ENCODE assay signal across 18 cellular contexts in the genomic region with DNA sequence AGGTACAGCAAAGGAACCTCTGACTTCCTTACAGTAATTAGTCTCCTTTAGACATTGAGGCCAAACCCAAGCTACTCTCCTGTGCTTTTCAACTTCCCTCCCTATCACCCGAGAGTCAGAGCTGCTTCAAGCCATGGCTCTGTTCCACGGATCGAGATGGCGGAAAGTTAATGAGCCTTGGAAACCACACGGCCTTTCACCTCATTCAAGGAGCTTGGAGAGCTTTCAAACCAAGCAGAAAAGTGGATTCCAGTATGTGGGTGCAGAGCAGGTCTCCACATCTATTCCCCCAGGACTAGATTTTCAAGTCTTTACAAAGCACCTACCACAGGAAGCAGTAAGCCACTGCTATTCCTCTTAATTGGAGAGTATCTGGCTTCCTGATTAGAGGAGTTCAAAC.
DNase-seq lines count a peak whose midpoint lies in the region; ATAC-seq lines count a peak whose summit lies in the region.
"Had no signal": no experiment of that assay in that cellular context is flagged by ENCODE, and none has a peak within 500 bp of the region (broad histone marks: within the 10 kb centered on the region; RNA-seq: fewer than 3 reads in every experiment).

No MANE protein-coding gene starts in this region.

- H3K9me3 Mint-ChIP-seq in stimulated activated memory B cell treated with anti-CD40 and anti-IgM and Interleukin-4, amounts not matched to agents 10 μg/mL and 1 μg/mL and 100 μg/mL, for 72 hours, result no peaks in the 10 kb centered on the region
- peaks cover 0 to 5% (median 0%) of the 10 kb centered on the region in 11 donors for H3K9me3 Mint-ChIP-seq in naive thymus-derived CD4-positive, alpha-beta T cell
- H3K9me3 Mint-ChIP-seq: mesothelial cell of epicardium, neural progenitor cell had no signal

- H3K9me3 ChIP-seq in naive thymus-derived CD4-positive, alpha-beta T cell (ENCODE audit: control insufficient read depth in 2 of 3, low read length in 3 of 3), result no peaks in the 10 kb centered on the region

- DNase-seq in DMS53 (lab: John Stamatoyannopoulos, UW) (peak; percentile 44), DMS53 treated with DMSO at 0.1 percent for 48 hours (lab: John Stamatoyannopoulos, UW; ENCODE audit: unreplicated experiment) (no peak), NCI-H510A treated with DMSO at 0.1 percent for 48 hours (lab: John Stamatoyannopoulos, UW) (peak; percentile 47), epithelial cell of prostate (ENCODE audit: low read depth, low spot score) (no peak), renal cortical epithelial cell (ENCODE audit: low read depth) (peak; percentile 96), dermis blood vessel endothelial cell (no peak)
- no peak for DNase-seq in naive thymus-derived CD4-positive, alpha-beta T cell
- DNase-seq: 8988T; activated CD8-positive, alpha-beta memory T cell treated with anti-CD3 and anti-CD28 coated beads, Interleukin-2, amount 50 U/mL, for 4 hours; activated gamma-delta T cell; anterior cingulate cortex; C1 segment of cervical spinal cord; cortex of kidney; erythroblast; NCI-H774 had no signal

- peak overlapping the region; percentile 68 for H3K27ac ChIP-seq in epithelial cell of prostate
- no peak overlapping the region for H3K27ac ChIP-seq in naive thymus-derived CD4-positive, alpha-beta T cell (ENCODE audit: low read depth, low read length)
- H3K27ac ChIP-seq: neural progenitor cell had no signal

- no peak overlapping the region for H3K4me3 ChIP-seq in naive thymus-derived CD4-positive, alpha-beta T cell (ENCODE audit: low read length)
- H3K4me3 ChIP-seq: neural progenitor cell had no signal

- H3K36me3 Mint-ChIP-seq in stimulated activated memory B cell treated with anti-CD40 and anti-IgM and Interleukin-4, amounts not matched to agents 10 μg/mL and 1 μg/mL and 100 μg/mL, for 72 hours, result no peaks in the 10 kb centered on the region
- H3K36me3 Mint-ChIP-seq in naive thymus-derived CD4-positive, alpha-beta T cell, result no peaks in the 10 kb centered on the region

- CTCF ChIA-PET in naive thymus-derived CD4-positive, alpha-beta T cell (lab: Charles Lee), result no interaction called here

- no peak overlapping the region for H3K27ac Mint-ChIP-seq in stimulated activated memory B cell treated with anti-CD40 and anti-IgM and Interleukin-4, amounts not matched to agents 10 μg/mL and 1 μg/mL and 100 μg/mL, for 72 hours
- H3K27ac Mint-ChIP-seq in naive thymus-derived CD4-positive, alpha-beta T cell, result no peak overlapping the region
- H3K27ac Mint-ChIP-seq: mesothelial cell of epicardium, neural progenitor cell had no signal

- POLR2A ChIA-PET in naive thymus-derived CD4-positive, alpha-beta T cell (lab: Charles Lee), result no interaction called here

- no peak overlapping the region for H3K4me3 Mint-ChIP-seq in stimulated activated memory B cell treated with anti-CD40 and anti-IgM and Interleukin-4, amounts not matched to agents 10 μg/mL and 1 μg/mL and 100 μg/mL, for 72 hours
- no peak overlapping the region for H3K4me3 Mint-ChIP-seq in naive thymus-derived CD4-positive, alpha-beta T cell
- H3K4me3 Mint-ChIP-seq: mesothelial cell of epicardium, neural progenitor cell had no signal

- no peaks in the 10 kb centered on the region for H3K36me3 ChIP-seq in naive thymus-derived CD4-positive, alpha-beta T cell (ENCODE audit: control insufficient read depth in 2 of 3, insufficient read depth in 3 of 3, low read length in 3 of 3)
- H3K36me3 ChIP-seq: neural progenitor cell had no signal

- H3K4me1 ChIP-seq in naive thymus-derived CD4-positive, alpha-beta T cell (ENCODE audit: control insufficient read depth in 2 of 2, insufficient read depth in 2 of 2, low read length in 2 of 2), result no peaks in the 10 kb centered on the region

- ATAC-seq in stimulated activated memory B cell treated with anti-CD40 and anti-IgM and Interleukin-4, amounts not matched to agents 10 μg/mL and 1 μg/mL and 100 μg/mL, for 72 hours, result no peak
- no peak for ATAC-seq in naive thymus-derived CD4-positive, alpha-beta T cell

- no peaks in the 10 kb centered on the region for H3K4me1 Mint-ChIP-seq in stimulated activated memory B cell treated with anti-CD40 and anti-IgM and Interleukin-4, amounts not matched to agents 10 μg/mL and 1 μg/mL and 100 μg/mL, for 72 hours
- no peaks in the 10 kb centered on the region for H3K4me1 Mint-ChIP-seq in naive thymus-derived CD4-positive, alpha-beta T cell

- H3K27me3 ChIP-seq in naive thymus-derived CD4-positive, alpha-beta T cell (ENCODE audit: control insufficient read depth in 2 of 2, insufficient read depth in 2 of 2, low read length in 2 of 2), result peaks cover 0 to 2% of the 10 kb centered on the region in 2 donors
- H3K27me3 ChIP-seq: neural progenitor cell had no signal

- intact Hi-C loops in naive thymus-derived CD4-positive, alpha-beta T cell (cut with micrococcal nuclease), result loop anchor here in 1 of 2 donors (10.0 kb wide), 1 partner anchor 151 kb away; no protein-coding TSS in a partner anchor

- no peaks in the 10 kb centered on the region for H3K27me3 Mint-ChIP-seq in stimulated activated memory B cell treated with anti-CD40 and anti-IgM and Interleukin-4, amounts not matched to agents 10 μg/mL and 1 μg/mL and 100 μg/mL, for 72 hours
- peaks cover 4 to 23% (median 12%) of the 10 kb centered on the region in 5 donors for H3K27me3 Mint-ChIP-seq in naive thymus-derived CD4-positive, alpha-beta T cell

Comparison
In these comparisons a context has a peak if more than half of its experiments do, and no peak if none do; other contexts are left out.
1. DNase-seq: peak in DMS53 (single experiment), NCI-H510A treated with DMSO at 0.1 percent for 48 hours (single experiment) and renal cortical epithelial cell (single experiment); none in DMS53 treated with DMSO at 0.1 percent for 48 hours (single experiment), epithelial cell of prostate (single experiment), naive thymus-derived CD4-positive, alpha-beta T cell (0 of 9) and dermis blood vessel endothelial cell (single experiment).